26 cellular contexts compared by ENCODE assay signal in genomic region chr1:14498839-14499238, GRCh38.
DNase-seq lines count a peak whose midpoint lies in the region; ATAC-seq, FAIRE-seq and TF ChIP-seq lines count a peak whose summit lies in the region.
"Had no signal": no experiment of that assay in that cellular context is flagged by ENCODE, and none has a peak within 500 bp of the region (broad histone marks: within the 10 kb centered on the region; RNA-seq: fewer than 3 reads in every experiment).

No MANE protein-coding gene starts in this region.

- TF ChIP-seq POLR2A in K562 (conservative IDR thresholded peaks at IDR 0.05): no peak

- no peak for TF ChIP-seq EP300 in K562 (IDR thresholded peaks at IDR 0.05; ENCODE audit: low read length)

- intact Hi-C loops in K562 (cut with micrococcal nuclease): no loop called here

- H3K9ac ChIP-seq in K562 (ENCODE audit: insufficient read depth in 1 of 2, low read depth in 2 of 2, low read length in 2 of 2) (no peak overlapping the region), liver (ENCODE audit: low read depth in 1 of 2, low read length in 2 of 2) (no peak overlapping the region)

- no peaks in the 10 kb centered on the region for H3K79me2 ChIP-seq in K562 (ENCODE audit: control insufficient read depth, insufficient read depth, low read length)
- no peaks in the 10 kb centered on the region for H3K79me2 ChIP-seq in osteoblast (ENCODE audit: insufficient read depth, low read length)

- DNase-seq in NCI-H2029 treated with DMSO at 0.1 percent for 48 hours (lab: John Stamatoyannopoulos, UW) (peak; percentile 28), NCI-H2029 (lab: John Stamatoyannopoulos, UW) (no peak), K562 (ENCODE audit: extremely low read depth in 1 of 4, low spot score in 3 of 4) (no peak), NCI-H1436 (lab: John Stamatoyannopoulos, UW) (no peak), osteoblast (ENCODE audit: insufficient read length, low spot score, missing footprints) (no peak)
- no peak for DNase-seq in activated naive CD4-positive, alpha-beta T cell treated with anti-CD3 and anti-CD28 coated beads, Interleukin-2, amount 50 U/mL, for 16 hours
- DNase-seq: 8988T; CD8-positive, alpha-beta T cell; DND-41; GOT3; KG1; NCI-H1048; NCI-H187 treated with DMSO at 0.1 percent for 48 hours; NCI-H2171 treated with DMSO at 0.1 percent for 48 hours; NCI-H446 treated with DMSO at 0.1 percent for 48 hours; NCI-H774; Peyer's patch; Right ventricle myocardium superior; T-cell had no signal

- H3K27me3 ChIP-seq in K562 (ENCODE audit: control insufficient read depth in 2 of 2, insufficient read depth in 2 of 2, low read length in 2 of 2) (peaks cover 4 to 13% of the 10 kb centered on the region in 2 experiments; a peak in 4 of 5 replicates), liver (ENCODE audit: control insufficient read depth in 4 of 4, insufficient read depth in 4 of 4, low read length in 3 of 4) (peaks cover 0 to 9% (median 2%) of the 10 kb centered on the region in 4 donors), osteoblast (ENCODE audit: insufficient read depth, low read length) (peaks cover 4% of the 10 kb centered on the region)
- H3K27me3 ChIP-seq: Peyer's patch had no signal

- in situ Hi-C loops in K562 (cut with MboI): no loop called here

- ATAC-seq in K562 (no peak), GM18502 (IDR thresholded peaks at IDR 0.05; ENCODE audit: poor library complexity, unreplicated experiment) (no peak)
- ATAC-seq: CD8-positive, alpha-beta T cell; GM12878; T-cell had no signal

- no peak overlapping the region for H3K4me2 ChIP-seq in K562 (ENCODE audit: insufficient read depth, low read length)
- no peak overlapping the region for H3K4me2 ChIP-seq in osteoblast (ENCODE audit: insufficient read depth, low read length)

- FAIRE-seq in K562 (lab: Jason Lieb, UNC): no peak
- FAIRE-seq: D721Med, G401.6, GM12878, GM18507 had no signal

- TF ChIP-seq CTCF in K562 (IDR thresholded peaks at IDR 0.05 in 2 of 3, conservative IDR thresholded peaks at IDR 0.05 in 1 of 3; ENCODE audit: insufficient read depth in 2 of 3, low read depth in 1 of 3, low read length in 3 of 3) (no peak), liver (IDR thresholded peaks at IDR 0.05; ENCODE audit: low read depth, low read length, missing input control) (no peak), osteoblast (IDR thresholded peaks at IDR 0.05; ENCODE audit: extremely low read depth, low read depth, low read length) (no peak)

- no peaks in the 10 kb centered on the region for H3K9me3 ChIP-seq in K562 (replicated peaks; ENCODE audit: control insufficient read depth, insufficient read depth, low read depth, low read length)
- peaks cover 0 to 3% (median 0%) of the 10 kb centered on the region in 4 donors for H3K9me3 ChIP-seq in liver (ENCODE audit: control insufficient read depth in 4 of 4, low read length in 3 of 4)
- H3K9me3 ChIP-seq in osteoblast (ENCODE audit: low read depth, low read length): no peaks in the 10 kb centered on the region
- H3K9me3 ChIP-seq: Peyer's patch had no signal

- H4K20me1 ChIP-seq in K562 (replicated peaks; ENCODE audit: control insufficient read depth, insufficient read depth, low read length): no peaks in the 10 kb centered on the region
- no peaks in the 10 kb centered on the region for H4K20me1 ChIP-seq in osteoblast (ENCODE audit: insufficient read depth, low read length)

- POLR2A ChIA-PET in K562 (lab: Yijun Ruan, JAX): interaction anchor here (0.6 to 0.9 kb wide), 5 partner anchors 12 to 1016 kb away, joined by 3 to 4 read pairs (median 3); no protein-coding TSS in a partner anchor

- H3K9me1 ChIP-seq in K562 (ENCODE audit: control insufficient read depth, insufficient read depth, low read length): no peaks in the 10 kb centered on the region

- H3K36me3 ChIP-seq in K562 (ENCODE audit: control insufficient read depth, insufficient read depth, low read length) (no peaks in the 10 kb centered on the region), liver (ENCODE audit: control insufficient read depth in 4 of 4, insufficient read depth in 3 of 4, low read depth in 1 of 4, low read length in 3 of 4) (no peaks in the 10 kb centered on the region), osteoblast (ENCODE audit: insufficient read depth, low read length) (no peaks in the 10 kb centered on the region)
- H3K36me3 ChIP-seq: Peyer's patch had no signal

- no peak for TF ChIP-seq RAD21 in K562 (CRISPR knock-in tag; conservative IDR thresholded peaks at IDR 0.05 in 1 of 2, IDR thresholded peaks at IDR 0.05 in 1 of 2)
- peak in 1 of 2 donors; percentile 29 for TF ChIP-seq RAD21 in liver (IDR thresholded peaks at IDR 0.05)

- H2AFZ ChIP-seq in K562 (ENCODE audit: low read depth, low read length) (peak overlapping the region; percentile 20), osteoblast (ENCODE audit: low read length) (no peak overlapping the region)

- no TSS peak for BruUV-seq in K562 (replicated peaks; lab: Mats Ljungman, UMichigan)

- CTCF ChIA-PET in K562 (lab: Yijun Ruan, JAX; ENCODE audit: low intra/inter-chr PET ratio): no interaction called here

- 5% methylated on average over 6 of the region's 6 CpGs for WGBS in K562 (ENCODE audit: insufficient coverage, low coverage, missing lambda C conversion rate)
- WGBS in liver: 30% methylated on average over 6 of the region's 6 CpGs

- H3K27ac ChIP-seq in K562 (ENCODE audit: extremely low read depth, low read depth, low read length) (no peak overlapping the region), liver (ENCODE audit: low read depth in 1 of 2, low read length in 2 of 2) (no peak overlapping the region), osteoblast (ENCODE audit: low read depth, low read length) (no peak overlapping the region)
- H3K27ac ChIP-seq: Peyer's patch, SK-N-MC had no signal

- no peaks in the 10 kb centered on the region for H3K4me1 ChIP-seq in K562 (replicated peaks in 1 of 2; ENCODE audit: control insufficient read depth in 2 of 2, insufficient read depth in 2 of 2, low read length in 2 of 2)
- peaks cover 0 to 9% (median 7%) of the 10 kb centered on the region in 4 donors for H3K4me1 ChIP-seq in liver (ENCODE audit: control insufficient read depth in 4 of 4, insufficient read depth in 4 of 4, low read length in 3 of 4)
- H3K4me1 ChIP-seq in osteoblast (ENCODE audit: insufficient read depth, low read length): peaks cover 9% of the 10 kb centered on the region
- H3K4me1 ChIP-seq: Peyer's patch had no signal

- H3K4me3 ChIP-seq in K562: no peak overlapping the region
- H3K4me3 ChIP-seq in liver (ENCODE audit: low read depth in 1 of 3, low read length in 3 of 3): no peak overlapping the region
- no peak overlapping the region for H3K4me3 ChIP-seq in osteoblast (ENCODE audit: insufficient read depth, low read length)
- H3K4me3 ChIP-seq: GM12878, Peyer's patch, SK-N-MC had no signal

TF ChIP-seq in K562, 482 proteins besides CTCF, POLR2A, EP300 and RAD21 (continues in another document):
- TF ChIP-seq ZNF121 (CRISPR knock-in tag; conservative IDR thresholded peaks at IDR 0.05) (no peak), KLF16 (IDR thresholded peaks at IDR 0.05) (no peak), KDM2B (CRISPR knock-in tag; IDR thresholded peaks at IDR 0.05) (no peak), GTF3C2 (IDR thresholded peaks at IDR 0.05; ENCODE audit: borderline replicate concordance, extremely low read depth, insufficient read length) (no peak)

TF ChIP-seq in liver, 16 proteins besides CTCF, POLR2A, EP300 and RAD21 (continues in another document):
- TF ChIP-seq MAX (IDR thresholded peaks at IDR 0.05): peak; percentile 48
- peak in 1 of 2 donors; percentile 63 for TF ChIP-seq JUND (IDR thresholded peaks at IDR 0.05)
- no peak for TF ChIP-seq REST (IDR thresholded peaks at IDR 0.05)
- TF ChIP-seq ATF3 (IDR thresholded peaks at IDR 0.05): no peak
- no peak for TF ChIP-seq SP1 (IDR thresholded peaks at IDR 0.05)
- TF ChIP-seq TAF1 (conservative IDR thresholded peaks at IDR 0.05): no peak
- peak in 1 of 2 donors; percentile 28 for TF ChIP-seq GABPA (IDR thresholded peaks at IDR 0.05 in 1 of 2, conservative IDR thresholded peaks at IDR 0.05 in 1 of 2)
- no peak for TF ChIP-seq YY1 (IDR thresholded peaks at IDR 0.05)
- TF ChIP-seq RXRA (IDR thresholded peaks at IDR 0.05): peak; percentile 61 to 89
- peak; percentile 30 to 64 for TF ChIP-seq HNF4A (conservative IDR thresholded peaks at IDR 0.05)
- TF ChIP-seq FOXA2 (IDR thresholded peaks at IDR 0.05): peak; percentile 82
- peak; percentile 26 for TF ChIP-seq FOXA1 (IDR thresholded peaks at IDR 0.05)
